Comparison of ENCODE assay signal across 29 cellular contexts in the genomic region with DNA sequence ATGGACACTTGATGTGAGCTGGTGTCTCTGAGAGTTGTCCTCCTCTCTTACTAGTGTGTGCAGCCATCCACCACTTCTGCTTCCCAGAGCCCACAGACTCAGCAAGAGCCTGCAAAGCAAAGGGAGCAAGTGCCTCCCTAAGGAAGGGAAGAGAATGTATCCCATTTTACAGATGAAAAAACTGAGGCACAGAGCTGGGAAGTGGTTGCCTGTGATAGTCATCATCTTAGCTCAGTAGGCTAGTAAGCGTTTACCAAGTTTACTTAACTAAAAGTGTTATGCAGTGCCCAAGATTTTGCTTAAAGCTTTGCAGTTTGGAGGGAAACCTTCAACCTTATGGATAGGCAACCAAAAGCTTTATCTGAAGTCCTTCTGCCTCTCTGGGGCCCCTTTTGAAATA. TPM values are rescaled to one million over a fixed set of nuclear protein-coding genes. Genes with fewer than 3 reads are reported as not detected.
"Had no signal": no experiment of that assay in that cellular context is flagged by ENCODE, and none has a peak within 500 bp of the region (broad histone marks: within the 10 kb centered on the region; RNA-seq: fewer than 3 reads in every experiment).

No MANE protein-coding gene starts in this region.

- H3K36me3 Mint-ChIP-seq: activated CD4-positive, alpha-beta memory T cell treated with anti-CD3 and anti-CD28 coated beads for 36 hours had no signal

- H3K9me3 Mint-ChIP-seq: activated CD4-positive, alpha-beta T cell treated with anti-CD3 and anti-CD28 coated beads, Interleukin-2, amount 10 ng/mL, durations not matched to agents 24 days and 14 days; activated naive CD8-positive, alpha-beta T cell treated with anti-CD3 and anti-CD28 coated beads, Interleukin-2, amount 50 U/mL, for 24 hours; activated T-helper 2 cell treated with anti-CD3 and anti-CD28 coated beads, Interferon-gamma antibody, Interleukin-2, Interleukin-4, amounts not matched to agents 10 μg/mL and 5 μg/mL and 100 μg/mL, durations not matched to agents 14 hours and 24 hours and 36 hours had no signal

- DNase-seq: activated CD4-positive, alpha-beta T cell treated with anti-CD3 and anti-CD28 coated beads, Interleukin-2, amount 10 ng/mL, durations not matched to agents 24 days and 14 days; activated CD4-positive, CD25-positive, alpha-beta regulatory T cell; activated CD4-positive, CD25-positive, alpha-beta regulatory T cell treated with anti-CD3 and anti-CD28 coated beads, Interleukin-2, amount 50 U/mL, for 72 hours; activated CD8-positive, alpha-beta memory T cell treated with anti-CD3 and anti-CD28 coated beads, Interleukin-2, amount 10 ng/mL, durations not matched to agents 7 days and 5 days; activated CD8-positive, alpha-beta memory T cell treated with anti-CD3 and anti-CD28 coated beads, Interleukin-2, amount 50 U/mL, for 4 hours; activated CD8-positive, alpha-beta T cell treated with anti-CD3 and anti-CD28 coated beads, Interleukin-2, amount 10 ng/mL, durations not matched to agents 7 days and 5 days; activated effector memory CD4-positive, alpha-beta T cell treated with anti-CD3 and anti-CD28 coated beads, Interleukin-2, amount 50 U/mL, for 16 hours; activated naive CD4-positive, alpha-beta T cell treated with anti-CD3 and anti-CD28 coated beads for 36 hours; activated naive CD8-positive, alpha-beta T cell treated with anti-CD3 and anti-CD28 coated beads for 36 hours; activated naive CD8-positive, alpha-beta T cell treated with anti-CD3 and anti-CD28 coated beads, Interleukin-2, amount 50 U/mL, for 24 hours; activated T-cell treated with anti-CD3 and anti-CD28 coated beads, Interleukin-2, amount 50 U/mL, for 1 hour; activated T-cell treated with anti-CD3 and anti-CD28 coated beads, Interleukin-2, amount 50 U/mL, for 48 hours; adrenal gland; amygdala; aorta; body of pancreas; caudate nucleus; effector CD8-positive, alpha-beta T cell; foreskin fibroblast had no signal

- FAIRE-seq: colon, endometrium, endothelial cell of umbilical vein, frontal cortex had no signal

- H3K27ac ChIP-seq: adrenal gland, body of pancreas had no signal

- H3K9me3 ChIP-seq: adrenal gland, body of pancreas had no signal

- ATAC-seq: activated CD8-positive, alpha-beta T cell treated with anti-CD3 and anti-CD28 coated beads, Interleukin-2, amount 10 ng/mL, durations not matched to agents 7 days and 5 days; body of pancreas; esophagus mucosa had no signal

- H3K4me3 ChIP-seq: adrenal gland, body of pancreas had no signal

- H3K27ac Mint-ChIP-seq: activated CD4-positive, alpha-beta memory T cell treated with anti-CD3 and anti-CD28 coated beads for 36 hours; activated CD4-positive, alpha-beta T cell treated with anti-CD3 and anti-CD28 coated beads for 36 hours; activated CD4-positive, alpha-beta T cell treated with anti-CD3 and anti-CD28 coated beads, Interleukin-2, amount 10 ng/mL, durations not matched to agents 24 days and 14 days; activated CD8-positive, alpha-beta memory T cell treated with anti-CD3 and anti-CD28 coated beads, Interleukin-2, amount 10 ng/mL, durations not matched to agents 7 days and 5 days; activated CD8-positive, alpha-beta T cell treated with anti-CD3 and anti-CD28 coated beads, Interleukin-2, amount 10 ng/mL, durations not matched to agents 7 days and 5 days; activated naive CD4-positive, alpha-beta T cell treated with anti-CD3 and anti-CD28 coated beads for 36 hours; activated naive CD4-positive, alpha-beta T cell treated with anti-CD3 and anti-CD28 coated beads, Interleukin-2, amount 50 U/mL, for 24 hours; activated naive CD8-positive, alpha-beta T cell treated with anti-CD3 and anti-CD28 coated beads for 36 hours; activated naive CD8-positive, alpha-beta T cell treated with anti-CD3 and anti-CD28 coated beads, Interleukin-2, amount 50 U/mL, for 24 hours; activated T-helper 1 cell treated with anti-CD3 and anti-CD28 coated beads, Interleukin-12 subunit alpha, Interleukin-12 subunit beta, Interleukin-2, Interleukin-4 antibody, amounts not matched to agents 30 ng/mL and 10 ng/mL and 1 ng/mL, durations not matched to agents 14 hours and 24 hours and 36 hours had no signal

- H3K4me3 Mint-ChIP-seq: activated CD4-positive, alpha-beta memory T cell treated with anti-CD3 and anti-CD28 coated beads for 36 hours; activated CD4-positive, alpha-beta T cell treated with anti-CD3 and anti-CD28 coated beads for 36 hours; activated CD4-positive, alpha-beta T cell treated with anti-CD3 and anti-CD28 coated beads, Interleukin-2, amount 10 ng/mL, durations not matched to agents 24 days and 14 days; activated CD8-positive, alpha-beta memory T cell treated with anti-CD3 and anti-CD28 coated beads, Interleukin-2, amount 10 ng/mL, durations not matched to agents 7 days and 5 days; activated CD8-positive, alpha-beta T cell treated with anti-CD3 and anti-CD28 coated beads, Interleukin-2, amount 10 ng/mL, durations not matched to agents 7 days and 5 days; activated naive CD4-positive, alpha-beta T cell treated with anti-CD3 and anti-CD28 coated beads for 36 hours; activated naive CD4-positive, alpha-beta T cell treated with anti-CD3 and anti-CD28 coated beads, Interleukin-2, amount 50 U/mL, for 24 hours; activated naive CD8-positive, alpha-beta T cell treated with anti-CD3 and anti-CD28 coated beads for 36 hours; activated naive CD8-positive, alpha-beta T cell treated with anti-CD3 and anti-CD28 coated beads, Interleukin-2, amount 50 U/mL, for 24 hours; activated T-helper 1 cell treated with anti-CD3 and anti-CD28 coated beads, Interleukin-12 subunit alpha, Interleukin-12 subunit beta, Interleukin-2, Interleukin-4 antibody, amounts not matched to agents 30 ng/mL and 10 ng/mL and 1 ng/mL, durations not matched to agents 14 hours and 24 hours and 36 hours had no signal

- H3K27me3 Mint-ChIP-seq: activated CD4-positive, alpha-beta T cell treated with anti-CD3 and anti-CD28 coated beads for 36 hours; activated naive CD4-positive, alpha-beta T cell treated with anti-CD3 and anti-CD28 coated beads, Interleukin-2, amount 50 U/mL, for 24 hours; activated naive CD8-positive, alpha-beta T cell treated with anti-CD3 and anti-CD28 coated beads for 36 hours; activated naive CD8-positive, alpha-beta T cell treated with anti-CD3 and anti-CD28 coated beads, Interleukin-2, amount 50 U/mL, for 24 hours had no signal

- H3K27me3 ChIP-seq: adrenal gland, body of pancreas had no signal

- H3K36me3 ChIP-seq: adrenal gland had no signal

RNA-seq across cellular contexts. Expression of a gene that starts 47.1 kb away (rescaled TPM):
- total RNA-seq: activated CD4-positive, alpha-beta memory T cell treated with anti-CD3 and anti-CD28 coated beads for 36 hours; activated CD4-positive, alpha-beta T cell treated with anti-CD3 and anti-CD28 coated beads, Interleukin-2, amount 10 ng/mL, durations not matched to agents 24 days and 14 days; activated naive CD4-positive, alpha-beta T cell treated with anti-CD3 and anti-CD28 coated beads for 36 hours; activated T-helper 1 cell treated with anti-CD3 and anti-CD28 coated beads, Interleukin-12 subunit alpha, Interleukin-12 subunit beta, Interleukin-2, Interleukin-4 antibody, amounts not matched to agents 30 ng/mL and 10 ng/mL and 1 ng/mL, durations not matched to agents 14 hours and 24 hours and 36 hours; activated T-helper 2 cell treated with anti-CD3 and anti-CD28 coated beads, Interferon-gamma antibody, Interleukin-2, Interleukin-4, amounts not matched to agents 10 μg/mL and 5 μg/mL and 100 μg/mL, durations not matched to agents 14 hours and 24 hours and 36 hours had no signal
